In the genomic region with DNA sequence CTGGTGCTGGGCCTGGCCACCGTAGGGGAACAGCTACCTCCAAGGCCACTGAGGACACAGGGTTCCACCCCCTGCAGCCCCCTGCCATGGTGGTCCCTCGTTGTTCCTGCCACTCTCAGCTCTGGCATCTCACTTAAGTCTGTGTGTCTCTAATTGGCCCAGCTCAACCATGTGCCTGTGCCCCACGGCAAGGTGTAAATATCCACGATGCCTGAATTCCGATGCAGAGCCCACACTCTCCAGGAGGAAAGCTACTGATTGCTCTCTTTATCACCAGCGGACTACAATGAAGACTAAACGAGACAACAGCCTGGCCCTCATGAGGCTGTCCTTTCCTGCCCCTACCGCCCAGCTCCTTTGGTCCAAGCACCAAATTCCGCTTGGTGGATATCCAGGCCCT, we compare ENCODE assay signal across 1 cellular context.
TF ChIP-seq lines count a peak whose summit lies in the region.

No MANE protein-coding gene starts in this region.

TF ChIP-seq in IMR-90, 13 proteins besides CTCF, POLR2A, EP300 and RAD21:
- TF ChIP-seq RCOR1 (IDR thresholded peaks at IDR 0.05; ENCODE audit: insufficient replicate concordance, low read length) = no peak
- no peak for TF ChIP-seq MAZ (IDR thresholded peaks at IDR 0.05; ENCODE audit: borderline replicate concordance, low read depth, low read length)
- no peak for TF ChIP-seq MAFK (IDR thresholded peaks at IDR 0.05; ENCODE audit: low read depth, low read length)
- no peak for TF ChIP-seq MXI1 (IDR thresholded peaks at IDR 0.05; ENCODE audit: borderline replicate concordance, low read depth, low read length)
